In genomic region chr11:125603207-125603606, GRCh38 we compare ENCODE assay signal across 21 cellular contexts. TPM values are rescaled to one million over a fixed set of nuclear protein-coding genes. Genes with fewer than 3 reads are reported as not detected.
DNase-seq lines count a peak whose midpoint lies in the region; ATAC-seq, FAIRE-seq and TF ChIP-seq lines count a peak whose summit lies in the region.
"Had no signal": no experiment of that assay in that cellular context is flagged by ENCODE, and none has a peak within 500 bp of the region (broad histone marks: within the 10 kb centered on the region; RNA-seq: fewer than 3 reads in every experiment).

No MANE protein-coding gene starts in this region.

- no peak for FAIRE-seq in astrocyte (lab: Jason Lieb, UNC)
- FAIRE-seq: HTR-8/SVneo, K562 had no signal

- peaks cover 6% of the 10 kb centered on the region for H3K36me3 Mint-ChIP-seq in astrocyte (ENCODE audit: low read depth, unreplicated experiment)
- H3K36me3 Mint-ChIP-seq in stimulated activated naive B cell treated with anti-CD40 and anti-IgM and Interleukin-4, amounts not matched to agents 10 μg/mL and 1 μg/mL and 100 μg/mL, for 72 hours: peaks cover 39% of the 10 kb centered on the region in 2 donors

- DNase-seq in left ventricle myocardium inferior: no peak
- DNase-seq in right cardiac atrium: no peak
- peak; percentile 17 for DNase-seq in astrocyte (ENCODE audit: low read depth)
- peak; percentile 46 for DNase-seq in hepatic stellate cell (ENCODE audit: low spot score)
- DNase-seq in stimulated activated naive B cell treated with anti-CD40 and anti-IgM and Interleukin-4, amounts not matched to agents 10 μg/mL and 1 μg/mL and 100 μg/mL, for 72 hours: no peak
- DNase-seq in NAMALWA (ENCODE audit: low spot score): no peak
- no peak for DNase-seq in NCI-H748 (lab: John Stamatoyannopoulos, UW; ENCODE audit: unreplicated experiment)
- DNase-seq: DMS 273 treated with DMSO at 0.1 percent for 48 hours, H7, MV-4-11, NCI-H1417 treated with DMSO at 0.1 percent for 48 hours, NCI-H1930, NCI-H526 treated with DMSO at 0.1 percent for 48 hours had no signal

- peak overlapping the region; percentile 17 for H3K27ac ChIP-seq in left ventricle myocardium inferior (replicated peaks)
- H3K27ac ChIP-seq in right cardiac atrium (ENCODE audit: low read length): no peak overlapping the region
- peak overlapping the region; percentile 56 for H3K27ac ChIP-seq in astrocyte (ENCODE audit: low read depth, low read length)
- H3K27ac ChIP-seq: 22Rv1; BLaER1 treated with 17β-estradiol and CSF1 and Interleukin-3, amounts not matched to agents 10 nM and 100 nM; HL-60; RWPE1; SJSA1 had no signal

- H3K27ac Mint-ChIP-seq in astrocyte (ENCODE audit: unreplicated experiment): no peak overlapping the region
- H3K27ac Mint-ChIP-seq in stimulated activated naive B cell treated with anti-CD40 and anti-IgM and Interleukin-4, amounts not matched to agents 10 μg/mL and 1 μg/mL and 100 μg/mL, for 72 hours: peak overlapping the region; percentile 20

- 69% methylated on average over 3 of the region's 3 CpGs for WGBS in right cardiac atrium

- H3K27me3 ChIP-seq in left ventricle myocardium inferior (ENCODE audit: low read depth) (no peaks in the 10 kb centered on the region), right cardiac atrium (ENCODE audit: control insufficient read depth, insufficient read depth) (no peaks in the 10 kb centered on the region), astrocyte (ENCODE audit: insufficient read depth, low read length) (no peaks in the 10 kb centered on the region)
- H3K27me3 ChIP-seq: BLaER1 treated with 17β-estradiol and CSF1 and Interleukin-3, amounts not matched to agents 10 nM and 100 nM; SJSA1 had no signal

- no peak overlapping the region for H3K4me3 ChIP-seq in left ventricle myocardium inferior
- H3K4me3 ChIP-seq in right cardiac atrium (ENCODE audit: low read length): no peak overlapping the region
- no peak overlapping the region for H3K4me3 ChIP-seq in astrocyte (ENCODE audit: insufficient read depth, low read depth, low read length)
- H3K4me3 ChIP-seq: BLaER1 treated with 17β-estradiol and CSF1 and Interleukin-3, amounts not matched to agents 10 nM and 100 nM; K562; SJSA1 had no signal

- H3K4me1 ChIP-seq in left ventricle myocardium inferior (peaks cover 11% of the 10 kb centered on the region), right cardiac atrium (ENCODE audit: control insufficient read depth, insufficient read depth, low read length) (no peaks in the 10 kb centered on the region), astrocyte (ENCODE audit: insufficient read depth, low read length) (no peaks in the 10 kb centered on the region)
- H3K4me1 ChIP-seq: SJSA1 had no signal

- H3K27me3 Mint-ChIP-seq in astrocyte (ENCODE audit: low read depth, unreplicated experiment): no peaks in the 10 kb centered on the region
- no peaks in the 10 kb centered on the region for H3K27me3 Mint-ChIP-seq in stimulated activated naive B cell treated with anti-CD40 and anti-IgM and Interleukin-4, amounts not matched to agents 10 μg/mL and 1 μg/mL and 100 μg/mL, for 72 hours

- peaks cover 50% of the 10 kb centered on the region for H4K20me1 ChIP-seq in astrocyte (ENCODE audit: insufficient read depth, low read length)

- ATAC-seq in right cardiac atrium (no peak), GM19395 (IDR thresholded peaks at IDR 0.05; ENCODE audit: unreplicated experiment) (no peak)
- ATAC-seq in stimulated activated naive B cell treated with anti-CD40 and anti-IgM and Interleukin-4, amounts not matched to agents 10 μg/mL and 1 μg/mL and 100 μg/mL, for 72 hours (replicated peaks): no peak
- ATAC-seq: K562 had no signal

- peak overlapping the region; percentile 28 for H3K9ac ChIP-seq in astrocyte (ENCODE audit: low read length)
- H3K9ac ChIP-seq: BLaER1 treated with 17β-estradiol and CSF1 and Interleukin-3, amounts not matched to agents 10 nM and 100 nM had no signal

- H2AFZ ChIP-seq in astrocyte (ENCODE audit: low read depth, low read length): no peak overlapping the region

- intact Hi-C loops in left ventricle myocardium inferior (cut with micrococcal nuclease): no loop called here
- intact Hi-C loops in right cardiac atrium (cut with DNase I): no loop called here

- H3K4me3 Mint-ChIP-seq in astrocyte (ENCODE audit: unreplicated experiment): no peak overlapping the region
- no peak overlapping the region for H3K4me3 Mint-ChIP-seq in stimulated activated naive B cell treated with anti-CD40 and anti-IgM and Interleukin-4, amounts not matched to agents 10 μg/mL and 1 μg/mL and 100 μg/mL, for 72 hours

- H3K36me3 ChIP-seq in left ventricle myocardium inferior (peaks cover 97% of the 10 kb centered on the region), astrocyte (ENCODE audit: insufficient read depth, low read length) (peaks cover 69% of the 10 kb centered on the region)

- peak overlapping the region; percentile 31 for H3K4me2 ChIP-seq in astrocyte (ENCODE audit: low read length)
- H3K4me2 ChIP-seq: BLaER1 treated with 17β-estradiol and CSF1 and Interleukin-3, amounts not matched to agents 10 nM and 100 nM had no signal

- H3K9me3 ChIP-seq in left ventricle myocardium inferior (replicated peaks) (no peaks in the 10 kb centered on the region), right cardiac atrium (ENCODE audit: control insufficient read depth, low read length) (no peaks in the 10 kb centered on the region), astrocyte (ENCODE audit: insufficient read depth, low read depth, low read length) (no peaks in the 10 kb centered on the region)
- H3K9me3 ChIP-seq: BLaER1 treated with 17β-estradiol and CSF1 and Interleukin-3, amounts not matched to agents 10 nM and 100 nM; SJSA1 had no signal

- peaks cover 19% of the 10 kb centered on the region for H3K79me2 ChIP-seq in astrocyte (ENCODE audit: insufficient read depth, low read length)

- no peaks in the 10 kb centered on the region for H3K9me3 Mint-ChIP-seq in astrocyte (ENCODE audit: unreplicated experiment)
- H3K9me3 Mint-ChIP-seq in stimulated activated naive B cell treated with anti-CD40 and anti-IgM and Interleukin-4, amounts not matched to agents 10 μg/mL and 1 μg/mL and 100 μg/mL, for 72 hours: no peaks in the 10 kb centered on the region

- TF ChIP-seq CTCF in left ventricle myocardium inferior (IDR thresholded peaks at IDR 0.05; ENCODE audit: borderline replicate concordance) (no peak), astrocyte (IDR thresholded peaks at IDR 0.05; ENCODE audit: insufficient read depth, low read depth, low read length) (no peak)

- no peaks in the 10 kb centered on the region for H3K4me1 Mint-ChIP-seq in astrocyte (ENCODE audit: low read depth, unreplicated experiment)
- H3K4me1 Mint-ChIP-seq in stimulated activated naive B cell treated with anti-CD40 and anti-IgM and Interleukin-4, amounts not matched to agents 10 μg/mL and 1 μg/mL and 100 μg/mL, for 72 hours: peaks cover 4 to 8% of the 10 kb centered on the region in 2 donors

RNA-seq across cellular contexts. Expression of gene STT3A, which starts 10.6 kb away (rescaled TPM):
- 57.6 TPM for total RNA-seq in left ventricle myocardium inferior
- 10 to 100 TPM; 62.2 to 90.9 (median 74.9) TPM for total RNA-seq in right cardiac atrium
- 33.0 TPM for polyA plus RNA-seq in right cardiac atrium
- 232 and 258 TPM in 2 replicates for total RNA-seq in astrocyte

RNA-seq across cellular contexts. Expression of gene CHEK1, which starts 21.8 kb away (rescaled TPM):
- total RNA-seq in left ventricle myocardium inferior (1.6 TPM), right cardiac atrium (1 to 10 TPM in 3 of 4 donors, under 1 TPM in 1; 0.68 to 2.5 (median 1.8) TPM), astrocyte (23.0 and 30.3 TPM in 2 replicates)
- polyA plus RNA-seq in right cardiac atrium: 0.32 TPM

RNA-seq across cellular contexts. Expression of gene EI24, which starts 33.9 kb away (rescaled TPM):
- total RNA-seq in left ventricle myocardium inferior: 55.8 TPM
- total RNA-seq in right cardiac atrium: 10 to 100 TPM; 60.2 to 69.2 (median 64.0) TPM
- 33.8 TPM for polyA plus RNA-seq in right cardiac atrium
- 118 and 129 TPM in 2 replicates for total RNA-seq in astrocyte

Comparison
In these comparisons a context has a peak if more than half of its experiments do, and no peak if none do; other contexts are left out.
1. DNase-seq: peak in astrocyte (single experiment) and hepatic stellate cell (single experiment); none in left ventricle myocardium inferior (single experiment), right cardiac atrium (0 of 3), stimulated activated naive B cell treated with anti-CD40 and anti-IgM and Interleukin-4, amounts not matched to agents 10 μg/mL and 1 μg/mL and 100 μg/mL, for 72 hours (single experiment), NAMALWA (single experiment) and NCI-H748 (single experiment).